Comparison of ENCODE assay signal across 1 cellular context in the genomic region with DNA sequence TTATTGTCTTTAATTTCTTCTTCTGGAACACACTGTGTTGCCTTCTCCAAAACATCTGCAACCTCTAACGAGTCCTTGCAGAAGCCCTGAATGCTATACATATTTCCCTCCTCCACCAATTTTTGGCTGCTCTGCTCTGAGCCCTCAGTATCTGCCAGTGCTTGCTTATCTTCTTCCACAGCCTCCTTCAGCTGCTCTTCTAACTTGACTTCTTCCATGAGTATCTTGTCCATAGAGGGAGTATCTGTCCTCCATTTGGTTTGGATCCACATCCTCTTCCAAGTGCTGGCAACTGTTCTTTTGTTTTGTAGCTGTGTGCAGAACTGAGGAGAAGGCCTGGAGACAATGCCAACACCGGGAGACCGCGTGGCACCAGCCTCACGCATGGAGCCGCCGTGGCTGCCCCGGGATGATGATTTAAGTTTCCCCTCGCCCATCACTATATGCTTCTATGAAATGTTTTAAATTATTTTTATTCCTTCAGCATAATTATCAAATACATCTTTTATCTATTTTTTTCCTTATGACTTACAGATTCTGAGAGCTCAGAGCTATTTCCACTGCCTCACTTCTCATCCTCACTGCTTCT.
A peak's percentile ranks its signal among the peaks of the same experiment; 100 is the strongest.
TF ChIP-seq lines count a peak whose summit lies in the region.

No MANE protein-coding gene starts in this region.

TF ChIP-seq in HepG2, 621 proteins besides CTCF, POLR2A, EP300 and RAD21:
- TF ChIP-seq, protein P1, sequence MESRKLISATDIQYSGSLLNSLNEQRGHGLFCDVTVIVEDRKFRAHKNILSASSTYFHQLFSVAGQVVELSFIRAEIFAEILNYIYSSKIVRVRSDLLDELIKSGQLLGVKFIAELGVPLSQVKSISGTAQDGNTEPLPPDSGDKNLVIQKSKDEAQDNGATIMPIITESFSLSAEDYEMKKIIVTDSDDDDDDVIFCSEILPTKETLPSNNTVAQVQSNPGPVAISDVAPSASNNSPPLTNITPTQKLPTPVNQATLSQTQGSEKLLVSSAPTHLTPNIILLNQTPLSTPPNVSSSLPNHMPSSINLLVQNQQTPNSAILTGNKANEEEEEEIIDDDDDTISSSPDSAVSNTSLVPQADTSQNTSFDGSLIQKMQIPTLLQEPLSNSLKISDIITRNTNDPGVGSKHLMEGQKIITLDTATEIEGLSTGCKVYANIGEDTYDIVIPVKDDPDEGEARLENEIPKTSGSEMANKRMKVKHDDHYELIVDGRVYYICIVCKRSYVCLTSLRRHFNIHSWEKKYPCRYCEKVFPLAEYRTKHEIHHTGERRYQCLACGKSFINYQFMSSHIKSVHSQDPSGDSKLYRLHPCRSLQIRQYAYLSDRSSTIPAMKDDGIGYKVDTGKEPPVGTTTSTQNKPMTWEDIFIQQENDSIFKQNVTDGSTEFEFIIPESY (CRISPR knock-in tag; IDR thresholded peaks at IDR 0.05), result 0 out of 2 replicates have a peak, but pooled peaks have one; percentile 29
